ENCODE assay signal across 10 cellular contexts in genomic region chr3:58021072-58021959, GRCh38. TPM values are rescaled to one million over a fixed set of nuclear protein-coding genes. Genes with fewer than 3 reads are reported as not detected.
DNase-seq lines count a peak whose midpoint lies in the region; ATAC-seq and TF ChIP-seq lines count a peak whose summit lies in the region.
"Had no signal": no experiment of that assay in that cellular context is flagged by ENCODE, and none has a peak within 500 bp of the region (broad histone marks: within the 10 kb centered on the region; RNA-seq: fewer than 3 reads in every experiment).

No MANE protein-coding gene starts in this region.

- H3K4me3 ChIP-seq in left ventricle myocardium inferior (no peak overlapping the region), sigmoid colon (no peak overlapping the region)

- peak overlapping the region; percentile 79 for H3K27ac ChIP-seq in left ventricle myocardium inferior (replicated peaks)
- H3K27ac ChIP-seq in sigmoid colon, result peak overlapping the region; percentile 86 to 93 (median 88)

- H3K9me3 ChIP-seq in left ventricle myocardium inferior (replicated peaks) (no peaks in the 10 kb centered on the region), sigmoid colon (no peaks in the 10 kb centered on the region)

- peaks cover 62% of the 10 kb centered on the region for H3K4me1 ChIP-seq in left ventricle myocardium inferior
- H3K4me1 ChIP-seq in sigmoid colon, result peaks cover 0 to 97% (median 86%) of the 10 kb centered on the region in 4 donors

- TF ChIP-seq POLR2A in sigmoid colon (IDR thresholded peaks at IDR 0.05), result no peak

- TF ChIP-seq EP300 in sigmoid colon (IDR thresholded peaks at IDR 0.05), result no peak

- H3K27me3 ChIP-seq in left ventricle myocardium inferior (ENCODE audit: low read depth) (no peaks in the 10 kb centered on the region), sigmoid colon (no peaks in the 10 kb centered on the region)

- intact Hi-C loops in left ventricle myocardium inferior (cut with micrococcal nuclease) (no loop called here), sigmoid colon (cut with DNase I) (loop anchor here (5.0 kb wide), 1 partner anchor 41 kb away; no protein-coding TSS in a partner anchor)

- 54 to 82% methylated on average over 8 of the region's 8 CpGs for WGBS in sigmoid colon, 2 donors

- TF ChIP-seq CTCF in left ventricle myocardium inferior (IDR thresholded peaks at IDR 0.05; ENCODE audit: borderline replicate concordance), result no peak
- TF ChIP-seq CTCF in sigmoid colon (IDR thresholded peaks at IDR 0.05), result no peak

- no peaks in the 10 kb centered on the region for H3K36me3 ChIP-seq in left ventricle myocardium inferior
- H3K36me3 ChIP-seq in sigmoid colon, result no peaks in the 10 kb centered on the region

- ATAC-seq in HG02763 (IDR thresholded peaks at IDR 0.05; ENCODE audit: unreplicated experiment) (no peak), GM19463 (IDR thresholded peaks at IDR 0.05; ENCODE audit: unreplicated experiment) (no peak), GM18498 (IDR thresholded peaks at IDR 0.05; ENCODE audit: unreplicated experiment) (no peak)

- DNase-seq in HT-29 (ENCODE audit: low spot score) (peak; percentile 45), NCI-H748 (lab: John Stamatoyannopoulos, UW; ENCODE audit: unreplicated experiment) (peak; percentile 88), left ventricle myocardium inferior (no peak), sigmoid colon (no peak), A172 (ENCODE audit: low spot score) (no peak)
- DNase-seq: activated CD4-positive, alpha-beta T cell treated with anti-CD3 and anti-CD28 coated beads for 1 hour; NCI-H446 treated with DMSO at 0.1 percent for 48 hours had no signal

RNA-seq across cellular contexts. Expression of gene FLNB, which starts 13.1 kb away (rescaled TPM):
- 225 and 241 TPM in 2 replicates for total RNA-seq in HT-29 (2014; rRNA removed; shearing (Covaris generic))
- total RNA-seq in left ventricle myocardium inferior, result 34.8 TPM
- 100 to 1,000 TPM in 1 of 4 donors, 10 to 100 TPM in 3; 51.7 to 121 (median 76.7) TPM for total RNA-seq in sigmoid colon
- 100 to 1,000 TPM; 109 to 277 (median 121) TPM for polyA plus RNA-seq in sigmoid colon
- total RNA-seq in A172 (2014; rRNA removed; shearing (Covaris generic)), result 225 and 260 TPM in 2 replicates

Comparison
In these comparisons a context has a peak if more than half of its experiments do, and no peak if none do; other contexts are left out.
1. DNase-seq: peak in HT-29 (single experiment) and NCI-H748 (single experiment); none in left ventricle myocardium inferior (single experiment), sigmoid colon (single experiment) and A172 (single experiment).